Comparison of ENCODE assay signal across 16 cellular contexts in genomic region chr11:79219186-79220045, GRCh38.
"Had no signal": no experiment of that assay in that cellular context is flagged by ENCODE, and none has a peak within 500 bp of the region (broad histone marks: within the 10 kb centered on the region; RNA-seq: fewer than 3 reads in every experiment).

No MANE protein-coding gene starts in this region.

- H3K27me3 ChIP-seq: ascending aorta, cardiac muscle cell, neutrophil, right atrium auricular region, tibial nerve had no signal

- DNase-seq: activated CD4-positive, alpha-beta T cell treated with anti-CD3 and anti-CD28 coated beads, Interleukin-2, amount 50 U/mL, for 4 hours; activated CD8-positive, alpha-beta memory T cell treated with anti-CD3 and anti-CD28 coated beads, Interleukin-2, amount 10 ng/mL, durations not matched to agents 7 days and 5 days; activated effector memory CD4-positive, alpha-beta T cell treated with anti-CD3 and anti-CD28 coated beads, Interleukin-2, amount 50 U/mL, for 16 hours; activated naive CD8-positive, alpha-beta T cell treated with anti-CD3 and anti-CD28 coated beads for 36 hours; activated T-cell treated with anti-CD3 and anti-CD28 coated beads, Interleukin-2, amount 50 U/mL, for 4 hours; hippocampal formation; left colon; mucosa of descending colon; naive thymus-derived CD8-positive, alpha-beta T cell had no signal

- H3K36me3 ChIP-seq: ascending aorta, cardiac muscle cell, neutrophil, right atrium auricular region, tibial nerve had no signal

- H3K4me1 ChIP-seq: ascending aorta, right atrium auricular region, tibial nerve had no signal

- H3K9me3 ChIP-seq: ascending aorta, mucosa of descending colon, neutrophil, right atrium auricular region, tibial nerve had no signal

- H3K4me3 ChIP-seq: ascending aorta, cardiac muscle cell, lung, mucosa of descending colon, right atrium auricular region, skin epidermis, tibial nerve had no signal
